Comparison of ENCODE assay signal across 13 cellular contexts in the genomic region with DNA sequence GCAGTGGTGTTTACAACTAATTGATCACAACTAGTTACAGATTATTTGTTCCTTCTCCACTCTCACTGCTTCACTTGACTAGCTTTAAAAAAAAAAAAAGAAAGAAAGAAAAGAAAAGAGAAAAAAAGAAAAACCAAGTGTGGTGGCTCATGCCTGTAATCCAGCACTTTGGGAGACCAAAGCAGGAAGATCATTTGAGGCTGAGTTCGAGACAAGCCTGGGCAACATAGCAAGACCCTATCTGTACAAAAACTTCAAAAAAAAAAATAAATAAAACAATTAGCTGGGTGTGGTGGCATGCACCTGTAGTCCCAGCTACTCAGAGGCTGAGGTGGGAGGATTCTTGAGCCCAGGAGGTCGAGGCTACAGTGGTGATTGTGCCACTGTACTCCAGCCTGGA. TPM values are rescaled to one million over a fixed set of nuclear protein-coding genes. Genes with fewer than 3 reads are reported as not detected.
DNase-seq lines count a peak whose midpoint lies in the region; ATAC-seq and TF ChIP-seq lines count a peak whose summit lies in the region.
"Had no signal": no experiment of that assay in that cellular context is flagged by ENCODE, and none has a peak within 500 bp of the region (broad histone marks: within the 10 kb centered on the region; RNA-seq: fewer than 3 reads in every experiment).

No MANE protein-coding gene starts in this region.

- 82 to 96% (median 91%) methylated on average over 2 of the region's 2 CpGs for WGBS in heart left ventricle, 4 donors

- no peaks in the 10 kb centered on the region for H3K9me3 Mint-ChIP-seq in CD4-positive, alpha-beta memory T cell
- H3K9me3 Mint-ChIP-seq in activated T-helper 1 cell treated with anti-CD3 and anti-CD28 coated beads, Interleukin-12 subunit alpha, Interleukin-12 subunit beta, Interleukin-2, Interleukin-4 antibody, amounts not matched to agents 30 ng/mL and 10 ng/mL and 1 ng/mL, durations not matched to agents 14 hours and 24 hours and 36 hours: no peaks in the 10 kb centered on the region
- H3K9me3 Mint-ChIP-seq in natural killer cell treated with Interleukin-12 subunit alpha and Interleukin-12 subunit beta and Interleukin-15 and Interleukin-18, amount 100 ng/mL, for 72 hours: no peaks in the 10 kb centered on the region

- peaks cover 34 to 67% (median 52%) of the 10 kb centered on the region in 4 donors for H3K4me1 Mint-ChIP-seq in CD4-positive, alpha-beta memory T cell
- peaks cover 40% of the 10 kb centered on the region for H3K4me1 Mint-ChIP-seq in activated T-helper 1 cell treated with anti-CD3 and anti-CD28 coated beads, Interleukin-12 subunit alpha, Interleukin-12 subunit beta, Interleukin-2, Interleukin-4 antibody, amounts not matched to agents 30 ng/mL and 10 ng/mL and 1 ng/mL, durations not matched to agents 14 hours and 24 hours and 36 hours (ENCODE audit: low read depth)
- H3K4me1 Mint-ChIP-seq in natural killer cell treated with Interleukin-12 subunit alpha and Interleukin-12 subunit beta and Interleukin-15 and Interleukin-18, amount 100 ng/mL, for 72 hours (ENCODE audit: low read depth in 2 of 2): peaks cover 37 to 51% of the 10 kb centered on the region in 2 donors

- no peaks in the 10 kb centered on the region for H3K9me3 ChIP-seq in CD4-positive, alpha-beta memory T cell (ENCODE audit: control insufficient read depth in 1 of 2, low read length in 2 of 2)
- H3K9me3 ChIP-seq in heart left ventricle: no peaks in the 10 kb centered on the region

- CTCF ChIA-PET in CD4-positive, alpha-beta memory T cell (lab: Charles Lee; ENCODE audit: partially characterized antibody): no interaction called here
- CTCF ChIA-PET in HEK293T (lab: Yijun Ruan, JAX): no interaction called here

- no peak for TF ChIP-seq CTCF in heart left ventricle (IDR thresholded peaks at IDR 0.05)
- no peak for TF ChIP-seq CTCF in dorsolateral prefrontal cortex (IDR thresholded peaks at IDR 0.05 in 54 of 56, conservative IDR thresholded peaks at IDR 0.05 in 2 of 56; ENCODE audit: low read depth in 1 of 56, partially characterized antibody in 56 of 56)

- TF ChIP-seq POLR2A in heart left ventricle (IDR thresholded peaks at IDR 0.05): no peak

- no peak for ATAC-seq in natural killer cell treated with Interleukin-12 subunit alpha and Interleukin-12 subunit beta and Interleukin-15 and Interleukin-18, amount 100 ng/mL, for 72 hours
- ATAC-seq in heart left ventricle: no peak
- ATAC-seq in activated CD4-positive, CD25-positive, alpha-beta regulatory T cell treated with anti-CD3 and anti-CD28 coated beads, Interleukin-2, amount 50 U/mL, for 24 hours: no peak

- H3K27me3 Mint-ChIP-seq in CD4-positive, alpha-beta memory T cell: peaks cover 0 to 2% of the 10 kb centered on the region in 2 donors
- no peaks in the 10 kb centered on the region for H3K27me3 Mint-ChIP-seq in activated T-helper 1 cell treated with anti-CD3 and anti-CD28 coated beads, Interleukin-12 subunit alpha, Interleukin-12 subunit beta, Interleukin-2, Interleukin-4 antibody, amounts not matched to agents 30 ng/mL and 10 ng/mL and 1 ng/mL, durations not matched to agents 14 hours and 24 hours and 36 hours (ENCODE audit: insufficient read depth)
- no peaks in the 10 kb centered on the region for H3K27me3 Mint-ChIP-seq in natural killer cell treated with Interleukin-12 subunit alpha and Interleukin-12 subunit beta and Interleukin-15 and Interleukin-18, amount 100 ng/mL, for 72 hours

- peak overlapping the region in 3 of 7 donors; percentile 62 to 67 (median 66) for H3K27ac Mint-ChIP-seq in CD4-positive, alpha-beta memory T cell
- no peak overlapping the region for H3K27ac Mint-ChIP-seq in activated T-helper 1 cell treated with anti-CD3 and anti-CD28 coated beads, Interleukin-12 subunit alpha, Interleukin-12 subunit beta, Interleukin-2, Interleukin-4 antibody, amounts not matched to agents 30 ng/mL and 10 ng/mL and 1 ng/mL, durations not matched to agents 14 hours and 24 hours and 36 hours
- no peak overlapping the region for H3K27ac Mint-ChIP-seq in natural killer cell treated with Interleukin-12 subunit alpha and Interleukin-12 subunit beta and Interleukin-15 and Interleukin-18, amount 100 ng/mL, for 72 hours

- H3K36me3 ChIP-seq in CD4-positive, alpha-beta memory T cell (ENCODE audit: insufficient read depth, low read length): no peaks in the 10 kb centered on the region
- no peaks in the 10 kb centered on the region for H3K36me3 ChIP-seq in heart left ventricle

- H3K27ac ChIP-seq in CD4-positive, alpha-beta memory T cell (ENCODE audit: low read depth, low read length): no peak overlapping the region
- peak overlapping the region in 3 of 12 donors; percentile 30 to 48 (median 42) for H3K27ac ChIP-seq in heart left ventricle
- H3K27ac ChIP-seq in dorsolateral prefrontal cortex: no peak overlapping the region

- no peak for DNase-seq in CD4-positive, alpha-beta memory T cell
- DNase-seq in HEK293T (ENCODE audit: extremely low spot score) (no peak), heart left ventricle (no peak), dorsolateral prefrontal cortex (no peak)
- no peak for DNase-seq in activated T-helper 1 cell treated with anti-CD3 and anti-CD28 coated beads, Interleukin-12 subunit alpha, Interleukin-12 subunit beta, Interleukin-2, Interleukin-4 antibody, amounts not matched to agents 30 ng/mL and 10 ng/mL and 1 ng/mL, durations not matched to agents 14 hours and 24 hours and 36 hours (ENCODE audit: low spot score)
- no peak for DNase-seq in natural killer cell treated with Interleukin-12 subunit alpha and Interleukin-12 subunit beta and Interleukin-15 and Interleukin-18, amount 100 ng/mL, for 72 hours (ENCODE audit: low spot score)
- DNase-seq in stimulated activated CD4-positive, alpha-beta T cell treated with anti-CD3 and anti-CD28 coated beads, Interleukin-4, amount 100 ng/mL, for 4 hours: no peak
- DNase-seq: DMS79 treated with DMSO at 0.1 percent for 48 hours, NCI-H1105 treated with DMSO at 0.1 percent for 48 hours, NCI-H187, NCI-H774, SHP77 had no signal

- no peak overlapping the region for H3K4me3 ChIP-seq in CD4-positive, alpha-beta memory T cell (ENCODE audit: low read length in 2 of 2)
- no peak overlapping the region for H3K4me3 ChIP-seq in heart left ventricle
- peak overlapping the region in 1 of 59 donors; percentile 78 for H3K4me3 ChIP-seq in dorsolateral prefrontal cortex

- peak overlapping the region in 5 of 8 donors; percentile 21 to 74 (median 52) for H3K4me3 Mint-ChIP-seq in CD4-positive, alpha-beta memory T cell
- H3K4me3 Mint-ChIP-seq in activated T-helper 1 cell treated with anti-CD3 and anti-CD28 coated beads, Interleukin-12 subunit alpha, Interleukin-12 subunit beta, Interleukin-2, Interleukin-4 antibody, amounts not matched to agents 30 ng/mL and 10 ng/mL and 1 ng/mL, durations not matched to agents 14 hours and 24 hours and 36 hours: peak overlapping the region; percentile 65
- H3K4me3 Mint-ChIP-seq in natural killer cell treated with Interleukin-12 subunit alpha and Interleukin-12 subunit beta and Interleukin-15 and Interleukin-18, amount 100 ng/mL, for 72 hours: peak overlapping the region; percentile 48

- intact Hi-C loops in CD4-positive, alpha-beta memory T cell (cut with micrococcal nuclease): no loop called here
- intact Hi-C loops in activated T-helper 1 cell treated with anti-CD3 and anti-CD28 coated beads, Interleukin-12 subunit alpha, Interleukin-12 subunit beta, Interleukin-2, Interleukin-4 antibody, amounts not matched to agents 30 ng/mL and 10 ng/mL and 1 ng/mL, durations not matched to agents 14 hours and 24 hours and 36 hours (cut with micrococcal nuclease): no loop called here
- intact Hi-C loops in heart left ventricle (cut with DNase I): no loop called here
- intact Hi-C loops in dorsolateral prefrontal cortex (cut with DNase I): no loop called here

- H3K27me3 ChIP-seq in CD4-positive, alpha-beta memory T cell (ENCODE audit: insufficient read depth, low read length): no peaks in the 10 kb centered on the region
- H3K27me3 ChIP-seq in heart left ventricle: no peaks in the 10 kb centered on the region
- no peaks in the 10 kb centered on the region for H3K27me3 ChIP-seq in dorsolateral prefrontal cortex

- POLR2A ChIA-PET in CD4-positive, alpha-beta memory T cell (lab: Charles Lee; ENCODE audit: partially characterized antibody): interaction anchor here (0.6 kb wide), 1 partner anchor 121 kb away, joined by 3 read pairs; no protein-coding TSS in a partner anchor
- POLR2A ChIA-PET in HEK293T (lab: Yijun Ruan, JAX): no interaction called here

- peaks cover 46% of the 10 kb centered on the region for H3K4me1 ChIP-seq in CD4-positive, alpha-beta memory T cell (ENCODE audit: insufficient read depth, low read length)
- H3K4me1 ChIP-seq in heart left ventricle: peaks cover 3 to 57% (median 30%) of the 10 kb centered on the region in 12 donors

- H3K36me3 Mint-ChIP-seq in CD4-positive, alpha-beta memory T cell: peaks cover 8 to 11% of the 10 kb centered on the region in 2 donors
- peaks cover 18% of the 10 kb centered on the region for H3K36me3 Mint-ChIP-seq in activated T-helper 1 cell treated with anti-CD3 and anti-CD28 coated beads, Interleukin-12 subunit alpha, Interleukin-12 subunit beta, Interleukin-2, Interleukin-4 antibody, amounts not matched to agents 30 ng/mL and 10 ng/mL and 1 ng/mL, durations not matched to agents 14 hours and 24 hours and 36 hours (ENCODE audit: low read depth)
- peaks cover 4% of the 10 kb centered on the region for H3K36me3 Mint-ChIP-seq in natural killer cell treated with Interleukin-12 subunit alpha and Interleukin-12 subunit beta and Interleukin-15 and Interleukin-18, amount 100 ng/mL, for 72 hours

RNA-seq across cellular contexts. Expression of gene SNTB2, which starts 4.2 kb away (rescaled TPM):
- 10 to 100 TPM; 15.4 to 21.2 TPM for total RNA-seq in CD4-positive, alpha-beta memory T cell
- 10 to 100 TPM in 1 of 2 donors, 1 to 10 TPM in 1; 4.5 to 19.1 TPM for polyA plus RNA-seq in CD4-positive, alpha-beta memory T cell
- 27.9 and 29.4 TPM in 2 replicates for total RNA-seq in activated T-helper 1 cell treated with anti-CD3 and anti-CD28 coated beads, Interleukin-12 subunit alpha, Interleukin-12 subunit beta, Interleukin-2, Interleukin-4 antibody, amounts not matched to agents 30 ng/mL and 10 ng/mL and 1 ng/mL, durations not matched to agents 14 hours and 24 hours and 36 hours
- total RNA-seq in natural killer cell treated with Interleukin-12 subunit alpha and Interleukin-12 subunit beta and Interleukin-15 and Interleukin-18, amount 100 ng/mL, for 72 hours: 10 to 100 TPM; 10.7 to 26.1 TPM
- total RNA-seq in heart left ventricle: 10 to 100 TPM in 7 of 9 donors, 1 to 10 TPM in 2; 8.6 to 28.5 (median 13.2) TPM
- 1 to 10 TPM; 2.2 to 5.0 TPM for polyA plus RNA-seq in heart left ventricle
- total RNA-seq in dorsolateral prefrontal cortex: 10 to 100 TPM; 24.5 to 81.3 (median 36.6) TPM

RNA-seq across cellular contexts. Expression of gene UTP4, which starts 58.7 kb away (rescaled TPM):
- 10 to 100 TPM; 36.9 to 37.0 TPM for total RNA-seq in CD4-positive, alpha-beta memory T cell
- 10 to 100 TPM; 64.8 to 96.5 TPM for polyA plus RNA-seq in CD4-positive, alpha-beta memory T cell
- 117 and 127 TPM in 2 replicates for total RNA-seq in activated T-helper 1 cell treated with anti-CD3 and anti-CD28 coated beads, Interleukin-12 subunit alpha, Interleukin-12 subunit beta, Interleukin-2, Interleukin-4 antibody, amounts not matched to agents 30 ng/mL and 10 ng/mL and 1 ng/mL, durations not matched to agents 14 hours and 24 hours and 36 hours
- total RNA-seq in natural killer cell treated with Interleukin-12 subunit alpha and Interleukin-12 subunit beta and Interleukin-15 and Interleukin-18, amount 100 ng/mL, for 72 hours: 10 to 100 TPM; 72.9 to 92.0 TPM
- total RNA-seq in heart left ventricle (10 to 100 TPM; 12.8 to 38.2 (median 28.3) TPM), dorsolateral prefrontal cortex (10 to 100 TPM; 24.8 to 57.1 (median 40.2) TPM)
- 10 to 100 TPM; 11.8 to 31.1 TPM for polyA plus RNA-seq in heart left ventricle

RNA-seq across cellular contexts. Expression of gene CHTF8, which starts 58.7 kb away (rescaled TPM):
- total RNA-seq in CD4-positive, alpha-beta memory T cell: 100 to 1,000 TPM; 141 TPM
- 100 to 1,000 TPM; 160 to 231 TPM for polyA plus RNA-seq in CD4-positive, alpha-beta memory T cell
- 134 and 143 TPM in 2 replicates for total RNA-seq in activated T-helper 1 cell treated with anti-CD3 and anti-CD28 coated beads, Interleukin-12 subunit alpha, Interleukin-12 subunit beta, Interleukin-2, Interleukin-4 antibody, amounts not matched to agents 30 ng/mL and 10 ng/mL and 1 ng/mL, durations not matched to agents 14 hours and 24 hours and 36 hours
- total RNA-seq in natural killer cell treated with Interleukin-12 subunit alpha and Interleukin-12 subunit beta and Interleukin-15 and Interleukin-18, amount 100 ng/mL, for 72 hours: 100 to 1,000 TPM; 118 to 133 TPM
- 10 to 100 TPM; 31.5 to 79.7 (median 57.2) TPM for total RNA-seq in heart left ventricle
- 10 to 100 TPM; 18.7 to 53.2 TPM for polyA plus RNA-seq in heart left ventricle
- total RNA-seq in dorsolateral prefrontal cortex: 10 to 100 TPM; 40.8 to 90.1 (median 64.5) TPM
